Comparison of ENCODE assay signal across 8 cellular contexts in the genomic region with DNA sequence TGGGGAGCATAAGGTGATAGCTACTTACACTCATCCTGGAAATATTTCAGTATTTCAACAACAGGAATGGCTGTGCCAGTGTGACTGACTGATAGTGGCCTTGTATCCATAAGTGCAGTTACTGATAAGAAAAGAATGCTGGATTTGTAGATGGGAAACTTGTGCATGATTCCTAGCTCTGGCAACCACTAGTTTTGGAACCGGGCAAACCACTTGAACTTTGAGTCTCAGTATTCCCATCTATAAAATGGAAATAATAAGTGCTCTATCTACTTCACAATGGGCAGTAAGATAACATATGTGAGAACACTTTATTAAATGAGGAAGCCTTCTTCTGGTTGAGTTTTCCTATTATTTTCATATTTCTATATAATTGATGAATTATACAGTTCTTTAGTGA.
"Had no signal": no experiment of that assay in that cellular context is flagged by ENCODE, and none has a peak within 500 bp of the region (broad histone marks: within the 10 kb centered on the region; RNA-seq: fewer than 3 reads in every experiment).

No MANE protein-coding gene starts in this region.

- FAIRE-seq: G401.6, GM12878, GM12891, GM12892, GM18507, GM19239 had no signal

- DNase-seq: GDM1, GF-D8 had no signal

- ATAC-seq: GM12878 had no signal

- H3K4me3 ChIP-seq: GM12878 had no signal
